1 cellular context compared by ENCODE assay signal in the genomic region with DNA sequence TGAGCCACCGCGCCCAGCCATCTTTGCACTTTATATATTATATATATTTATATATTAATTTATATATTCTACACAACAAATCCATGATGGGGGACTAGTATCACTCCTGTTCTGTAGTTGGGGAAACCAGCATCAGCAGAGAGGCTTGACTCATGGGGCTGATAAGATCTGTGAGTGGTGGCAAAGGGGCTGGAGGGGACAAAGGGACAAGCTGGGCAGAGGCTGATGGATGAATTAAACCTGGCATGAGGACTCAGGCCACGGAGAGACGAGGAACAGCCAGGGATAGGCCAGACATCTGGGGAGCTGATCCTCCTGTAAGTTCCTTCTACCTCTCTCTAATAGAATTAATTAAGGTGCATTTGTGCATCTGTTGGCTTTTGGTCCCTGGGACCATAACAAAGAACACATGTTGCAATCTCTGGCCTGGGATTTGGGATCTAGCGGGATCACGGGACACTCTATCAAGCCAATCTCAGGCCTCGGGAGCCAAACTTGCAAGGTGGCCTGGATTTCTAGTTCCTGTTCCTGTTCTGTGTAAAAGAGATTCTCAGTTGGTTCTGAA.
TF ChIP-seq lines count a peak whose summit lies in the region.

No MANE protein-coding gene starts in this region.

TF ChIP-seq in WTC11, 78 proteins besides CTCF, POLR2A, EP300 and RAD21 (continued from another document):
- TF ChIP-seq TEAD1 (CRISPR knock-in tag; IDR thresholded peaks at IDR 0.05), result no peak
- TF ChIP-seq, protein P1, sequence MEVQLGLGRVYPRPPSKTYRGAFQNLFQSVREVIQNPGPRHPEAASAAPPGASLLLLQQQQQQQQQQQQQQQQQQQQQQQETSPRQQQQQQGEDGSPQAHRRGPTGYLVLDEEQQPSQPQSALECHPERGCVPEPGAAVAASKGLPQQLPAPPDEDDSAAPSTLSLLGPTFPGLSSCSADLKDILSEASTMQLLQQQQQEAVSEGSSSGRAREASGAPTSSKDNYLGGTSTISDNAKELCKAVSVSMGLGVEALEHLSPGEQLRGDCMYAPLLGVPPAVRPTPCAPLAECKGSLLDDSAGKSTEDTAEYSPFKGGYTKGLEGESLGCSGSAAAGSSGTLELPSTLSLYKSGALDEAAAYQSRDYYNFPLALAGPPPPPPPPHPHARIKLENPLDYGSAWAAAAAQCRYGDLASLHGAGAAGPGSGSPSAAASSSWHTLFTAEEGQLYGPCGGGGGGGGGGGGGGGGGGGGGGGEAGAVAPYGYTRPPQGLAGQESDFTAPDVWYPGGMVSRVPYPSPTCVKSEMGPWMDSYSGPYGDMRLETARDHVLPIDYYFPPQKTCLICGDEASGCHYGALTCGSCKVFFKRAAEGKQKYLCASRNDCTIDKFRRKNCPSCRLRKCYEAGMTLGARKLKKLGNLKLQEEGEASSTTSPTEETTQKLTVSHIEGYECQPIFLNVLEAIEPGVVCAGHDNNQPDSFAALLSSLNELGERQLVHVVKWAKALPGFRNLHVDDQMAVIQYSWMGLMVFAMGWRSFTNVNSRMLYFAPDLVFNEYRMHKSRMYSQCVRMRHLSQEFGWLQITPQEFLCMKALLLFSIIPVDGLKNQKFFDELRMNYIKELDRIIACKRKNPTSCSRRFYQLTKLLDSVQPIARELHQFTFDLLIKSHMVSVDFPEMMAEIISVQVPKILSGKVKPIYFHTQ (CRISPR knock-in tag; IDR thresholded peaks at IDR 0.05), result no peak
- TF ChIP-seq TP53 (CRISPR knock-in tag; IDR thresholded peaks at IDR 0.05), result no peak
- TF ChIP-seq TCF7 (CRISPR knock-in tag; IDR thresholded peaks at IDR 0.05; ENCODE audit: low read depth), result no peak
- TF ChIP-seq ZNF396 (CRISPR knock-in tag; IDR thresholded peaks at IDR 0.05; ENCODE audit: borderline replicate concordance), result no peak
- TF ChIP-seq NR2C2 (CRISPR knock-in tag; IDR thresholded peaks at IDR 0.05), result no peak
- TF ChIP-seq, protein P2, sequence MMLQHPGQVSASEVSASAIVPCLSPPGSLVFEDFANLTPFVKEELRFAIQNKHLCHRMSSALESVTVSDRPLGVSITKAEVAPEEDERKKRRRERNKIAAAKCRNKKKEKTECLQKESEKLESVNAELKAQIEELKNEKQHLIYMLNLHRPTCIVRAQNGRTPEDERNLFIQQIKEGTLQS (CRISPR knock-in tag; conservative IDR thresholded peaks at IDR 0.05), result no peak
- TF ChIP-seq, protein P3, sequence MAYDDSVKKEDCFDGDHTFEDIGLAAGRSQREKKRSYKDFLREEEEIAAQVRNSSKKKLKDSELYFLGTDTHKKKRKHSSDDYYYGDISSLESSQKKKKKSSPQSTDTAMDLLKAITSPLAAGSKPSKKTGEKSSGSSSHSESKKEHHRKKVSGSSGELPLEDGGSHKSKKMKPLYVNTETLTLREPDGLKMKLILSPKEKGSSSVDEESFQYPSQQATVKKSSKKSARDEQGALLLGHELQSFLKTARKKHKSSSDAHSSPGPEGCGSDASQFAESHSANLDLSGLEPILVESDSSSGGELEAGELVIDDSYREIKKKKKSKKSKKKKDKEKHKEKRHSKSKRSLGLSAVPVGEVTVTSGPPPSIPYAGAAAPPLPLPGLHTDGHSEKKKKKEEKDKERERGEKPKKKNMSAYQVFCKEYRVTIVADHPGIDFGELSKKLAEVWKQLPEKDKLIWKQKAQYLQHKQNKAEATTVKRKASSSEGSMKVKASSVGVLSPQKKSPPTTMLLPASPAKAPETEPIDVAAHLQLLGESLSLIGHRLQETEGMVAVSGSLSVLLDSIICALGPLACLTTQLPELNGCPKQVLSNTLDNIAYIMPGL (CRISPR knock-in tag; IDR thresholded peaks at IDR 0.05), result no peak
- TF ChIP-seq CREB1 (CRISPR knock-in tag; IDR thresholded peaks at IDR 0.05), result no peak
- no peak for TF ChIP-seq KAT7 (CRISPR knock-in tag; IDR thresholded peaks at IDR 0.05; ENCODE audit: borderline replicate concordance)
- no peak for TF ChIP-seq NR3C1 (CRISPR knock-in tag; conservative IDR thresholded peaks at IDR 0.05; ENCODE audit: low read depth)
- TF ChIP-seq ZNF138 (CRISPR knock-in tag; conservative IDR thresholded peaks at IDR 0.05), result no peak
